In genomic region chr7:5374464-5374863, GRCh38 we compare ENCODE assay signal across 26 cellular contexts. TPM values are rescaled to one million over a fixed set of nuclear protein-coding genes. Genes with fewer than 3 reads are reported as not detected.
A peak's percentile ranks its signal among the peaks of the same experiment; 100 is the strongest.
DNase-seq lines count a peak whose midpoint lies in the region; ATAC-seq, FAIRE-seq and TF ChIP-seq lines count a peak whose summit lies in the region.
"Had no signal": no experiment of that assay in that cellular context is flagged by ENCODE, and none has a peak within 500 bp of the region (broad histone marks: within the 10 kb centered on the region; RNA-seq: fewer than 3 reads in every experiment).

No MANE protein-coding gene starts in this region.

- no peaks in the 10 kb centered on the region for H3K9me1 ChIP-seq in K562 (ENCODE audit: control insufficient read depth, insufficient read depth, low read length)

- BruUV-seq in HepG2 (replicated peaks; lab: Mats Ljungman, UMichigan) (no TSS peak), K562 (replicated peaks; lab: Mats Ljungman, UMichigan) (no TSS peak)

- H2AFZ ChIP-seq in HepG2 (ENCODE audit: low read length) (no peak overlapping the region), K562 (ENCODE audit: low read depth, low read length) (no peak overlapping the region)

- peaks cover 23% of the 10 kb centered on the region; the same call in 1 of the 2 replicates for H4K20me1 ChIP-seq in HepG2 (ENCODE audit: insufficient read depth, low read length)
- H4K20me1 ChIP-seq in K562 (replicated peaks; ENCODE audit: control insufficient read depth, insufficient read depth, low read length): no peaks in the 10 kb centered on the region

- TF ChIP-seq RAD21 in HepG2 (CRISPR knock-in tag; IDR thresholded peaks at IDR 0.05): no peak
- no peak for TF ChIP-seq RAD21 in K562 (CRISPR knock-in tag; conservative IDR thresholded peaks at IDR 0.05 in 1 of 2, IDR thresholded peaks at IDR 0.05 in 1 of 2)

- DNase-seq in HepG2 (ENCODE audit: low spot score): no peak
- no peak for DNase-seq in right lobe of liver
- DNase-seq in K562 (ENCODE audit: extremely low read depth in 1 of 4, low spot score in 3 of 4): no peak
- no peak for DNase-seq in esophagus muscularis mucosa (ENCODE audit: extremely low spot score)
- peak; percentile 63 for DNase-seq in sigmoid colon
- DNase-seq in small intestine: no peak
- DNase-seq in T-helper 1 cell: no peak
- no peak for DNase-seq in HEK293T (ENCODE audit: extremely low spot score)
- DNase-seq: 8988T; ACHN; AML-193; BE2C; Calu3; CD4-positive, alpha-beta memory T cell; COR-L47; DMS53; DMS79 treated with DMSO at 0.1 percent for 48 hours; GF-D8; GOT3; H7; HCEC 1CT; HFFc6 had no signal

- H3K4me2 ChIP-seq in HepG2 (ENCODE audit: low read depth, low read length) (no peak overlapping the region), K562 (ENCODE audit: insufficient read depth, low read length) (no peak overlapping the region)
- H3K4me2 ChIP-seq: A549 had no signal

- no peak for ATAC-seq in HepG2
- ATAC-seq in right lobe of liver: no peak
- no peak for ATAC-seq in K562
- ATAC-seq: A549 had no signal

- TF ChIP-seq CTCF in HepG2 (CRISPR knock-in tag; IDR thresholded peaks at IDR 0.05) (no peak), right lobe of liver (IDR thresholded peaks at IDR 0.05) (no peak), K562 (IDR thresholded peaks at IDR 0.05 in 2 of 3, conservative IDR thresholded peaks at IDR 0.05 in 1 of 3; ENCODE audit: insufficient read depth in 2 of 3, low read depth in 1 of 3, low read length in 3 of 3) (no peak), esophagus muscularis mucosa (IDR thresholded peaks at IDR 0.05) (no peak), sigmoid colon (IDR thresholded peaks at IDR 0.05) (no peak)

- CTCF ChIA-PET in HepG2 (lab: Yijun Ruan, JAX; ENCODE audit: low intra/inter-chr PET ratio, low total read pairs): no interaction called here
- CTCF ChIA-PET in K562 (lab: Yijun Ruan, JAX; ENCODE audit: low intra/inter-chr PET ratio): no interaction called here
- CTCF ChIA-PET in HEK293T (lab: Yijun Ruan, JAX): interaction anchor here (2.1 kb wide), 1 partner anchor 8 kb away, joined by 8 read pairs; no protein-coding TSS in a partner anchor

- H3K36me3 ChIP-seq in HepG2 (replicated peaks in 1 of 2; ENCODE audit: control insufficient read depth in 1 of 2, insufficient read depth in 2 of 2, low read length in 2 of 2) (peaks cover 48 to 67% of the 10 kb centered on the region in 2 experiments; a peak in 4 of 5 replicates), right lobe of liver (peaks cover 0 to 74% (median 32%) of the 10 kb centered on the region in 4 donors), K562 (ENCODE audit: control insufficient read depth, insufficient read depth, low read length) (peaks cover 28% of the 10 kb centered on the region; the same call in 1 of the 3 replicates), esophagus muscularis mucosa (peaks cover 28 to 85% (median 82%) of the 10 kb centered on the region in 4 donors), sigmoid colon (peaks cover 18 to 84% (median 70%) of the 10 kb centered on the region in 4 donors), small intestine (ENCODE audit: control insufficient read depth in 2 of 2, insufficient read depth in 2 of 2, low read length in 2 of 2) (peaks cover 25 to 28% of the 10 kb centered on the region in 2 donors)

- H3K4me3 ChIP-seq in HepG2 (replicated peaks in 1 of 3; ENCODE audit: insufficient read depth in 1 of 3, low read depth in 2 of 3, low read length in 3 of 3) (no peak overlapping the region), right lobe of liver (no peak overlapping the region), K562 (no peak overlapping the region), esophagus muscularis mucosa (no peak overlapping the region), sigmoid colon (no peak overlapping the region), small intestine (ENCODE audit: low read depth in 1 of 2, low read length in 2 of 2) (no peak overlapping the region)
- H3K4me3 ChIP-seq: A549; BLaER1 treated with 17β-estradiol and CSF1 and Interleukin-3, amounts not matched to agents 10 nM and 100 nM had no signal

- H3K9ac ChIP-seq in HepG2 (ENCODE audit: insufficient read depth, low read depth, low read length) (no peak overlapping the region), K562 (ENCODE audit: insufficient read depth in 1 of 2, low read depth in 2 of 2, low read length in 2 of 2) (no peak overlapping the region; a peak in 1 of 4 replicates)

- TF ChIP-seq EP300 in HepG2 (IDR thresholded peaks at IDR 0.05; ENCODE audit: low read depth in 2 of 2, low read length in 2 of 2) (no peak), HepG2 (CRISPR knock-in tag; IDR thresholded peaks at IDR 0.05; ENCODE audit: borderline replicate concordance) (no peak), K562 (IDR thresholded peaks at IDR 0.05; ENCODE audit: low read length) (no peak), esophagus muscularis mucosa (IDR thresholded peaks at IDR 0.05) (no peak), sigmoid colon (IDR thresholded peaks at IDR 0.05) (no peak)

- in situ Hi-C loops in HepG2 (cut with HindIII; ENCODE audit: extremely low pct_ligation_motif_present, low pct_unique_long_range_greater_than_20kb) (no loop called here), K562 (cut with MboI) (no loop called here)

- H3K4me1 ChIP-seq in HepG2 (ENCODE audit: insufficient read depth, low read length) (no peaks in the 10 kb centered on the region), right lobe of liver (no peaks in the 10 kb centered on the region), K562 (replicated peaks in 1 of 2; ENCODE audit: control insufficient read depth in 2 of 2, insufficient read depth in 2 of 2, low read length in 2 of 2) (peaks cover 0 to 35% of the 10 kb centered on the region in 2 experiments; a peak in 2 of 5 replicates), esophagus muscularis mucosa (peaks cover 0 to 92% (median 51%) of the 10 kb centered on the region in 4 donors), sigmoid colon (peaks cover 0 to 36% (median 31%) of the 10 kb centered on the region in 4 donors), small intestine (ENCODE audit: control insufficient read depth in 2 of 2, insufficient read depth in 1 of 2, low read depth in 1 of 2, low read length in 1 of 2) (no peaks in the 10 kb centered on the region)
- H3K4me1 ChIP-seq: A549, BE2C had no signal

- no peak for FAIRE-seq in HepG2 (lab: Jason Lieb, UNC)
- no peak for FAIRE-seq in K562 (lab: Jason Lieb, UNC)
- no peak for FAIRE-seq in small intestine (lab: Jason Lieb, UNC)
- FAIRE-seq: A549, GM12891, GM18507 had no signal

- H3K9me3 ChIP-seq in HepG2 (ENCODE audit: low read length) (no peaks in the 10 kb centered on the region), right lobe of liver (no peaks in the 10 kb centered on the region), K562 (replicated peaks; ENCODE audit: control insufficient read depth, insufficient read depth, low read depth, low read length) (no peaks in the 10 kb centered on the region), esophagus muscularis mucosa (no peaks in the 10 kb centered on the region), sigmoid colon (no peaks in the 10 kb centered on the region), small intestine (ENCODE audit: control insufficient read depth, low read depth) (no peaks in the 10 kb centered on the region)
- H3K9me3 ChIP-seq: A549; BE2C; BLaER1 treated with 17β-estradiol and CSF1 and Interleukin-3, amounts not matched to agents 10 nM and 100 nM had no signal

- no peak overlapping the region for H3K27ac ChIP-seq in HepG2 (ENCODE audit: extremely low read length, insufficient read depth, low read length)
- H3K27ac ChIP-seq in right lobe of liver: no peak overlapping the region
- H3K27ac ChIP-seq in K562 (ENCODE audit: extremely low read depth, low read depth, low read length): no peak overlapping the region
- H3K27ac ChIP-seq in esophagus muscularis mucosa (replicated peaks in 1 of 4): peak overlapping the region in 3 of 4 donors; percentile 40 to 54 (median 41)
- H3K27ac ChIP-seq in sigmoid colon: peak overlapping the region in 3 of 4 donors; percentile 6 to 70 (median 12)
- H3K27ac ChIP-seq in small intestine (ENCODE audit: low read depth in 1 of 2, low read length in 1 of 2): no peak overlapping the region
- H3K27ac ChIP-seq: A549; BLaER1 treated with 17β-estradiol and CSF1 and Interleukin-3, amounts not matched to agents 10 nM and 100 nM had no signal

- POLR2A ChIA-PET in HepG2 (lab: Yijun Ruan, JAX) (no interaction called here), K562 (lab: Yijun Ruan, JAX) (interaction anchor here (0.6 to 0.8 kb wide), 2 partner anchors 16 to 57 kb away, joined by 4 read pairs; no protein-coding TSS in a partner anchor), HEK293T (lab: Yijun Ruan, JAX) (no interaction called here)

- peaks cover 4% of the 10 kb centered on the region for H3K79me2 ChIP-seq in HepG2 (ENCODE audit: insufficient read depth, low read length)
- H3K79me2 ChIP-seq in K562 (ENCODE audit: control insufficient read depth, insufficient read depth, low read length): no peaks in the 10 kb centered on the region

- no peak for TF ChIP-seq POLR2A in HepG2 (IDR thresholded peaks at IDR 0.05; ENCODE audit: insufficient read depth in 1 of 2, low read depth in 2 of 2, low read length in 2 of 2)
- no peak for TF ChIP-seq POLR2A in right lobe of liver (IDR thresholded peaks at IDR 0.05)
- TF ChIP-seq POLR2A in K562 (conservative IDR thresholded peaks at IDR 0.05): no peak
- TF ChIP-seq POLR2A in esophagus muscularis mucosa (IDR thresholded peaks at IDR 0.05; ENCODE audit: low read depth): no peak
- no peak for TF ChIP-seq POLR2A in sigmoid colon (IDR thresholded peaks at IDR 0.05)

- 96% methylated on average over 15 of the region's 19 CpGs for WGBS in HepG2 (ENCODE audit: low lambda C conversion rate)
- 89% methylated on average over 5 of the region's 19 CpGs for WGBS in right lobe of liver (ENCODE audit: insufficient coverage, low coverage, low lambda C conversion rate, missing lambda C conversion rate)
- 88% methylated on average over 10 of the region's 19 CpGs for WGBS in K562 (ENCODE audit: insufficient coverage, low coverage, missing lambda C conversion rate)
- WGBS in esophagus muscularis mucosa: 92% methylated on average over 16 of the region's 19 CpGs
- 94 to 95% methylated on average over 19 of the region's 19 CpGs for WGBS in sigmoid colon, 2 donors
- WGBS in small intestine, 3 donors: 92 to 94% (median 93%) methylated on average over 18 to 19 of the region's 19 CpGs

- intact Hi-C loops in HepG2 (cut with micrococcal nuclease; ENCODE audit: unreplicated experiment): no loop called here
- intact Hi-C loops in right lobe of liver (cut with DNase I): no loop called here
- intact Hi-C loops in K562 (cut with micrococcal nuclease): no loop called here
- intact Hi-C loops in esophagus muscularis mucosa (cut with DNase I): no loop called here
- intact Hi-C loops in sigmoid colon (cut with DNase I): no loop called here

- H3K27me3 ChIP-seq in HepG2 (ENCODE audit: control insufficient read depth in 1 of 2, insufficient read depth in 2 of 2, low read length in 2 of 2): no peaks in the 10 kb centered on the region
- no peaks in the 10 kb centered on the region for H3K27me3 ChIP-seq in right lobe of liver
- H3K27me3 ChIP-seq in K562 (ENCODE audit: control insufficient read depth in 2 of 2, insufficient read depth in 2 of 2, low read length in 2 of 2): no peaks in the 10 kb centered on the region
- no peaks in the 10 kb centered on the region for H3K27me3 ChIP-seq in esophagus muscularis mucosa
- no peaks in the 10 kb centered on the region for H3K27me3 ChIP-seq in sigmoid colon
- no peaks in the 10 kb centered on the region for H3K27me3 ChIP-seq in small intestine (ENCODE audit: control insufficient read depth in 2 of 2, insufficient read depth in 2 of 2, low read length in 2 of 2)
- H3K27me3 ChIP-seq: BE2C; BLaER1 treated with 17β-estradiol and CSF1 and Interleukin-3, amounts not matched to agents 10 nM and 100 nM had no signal

RNA-seq across cellular contexts. Expression of gene TNRC18, which starts 49.2 kb away (rescaled TPM):
- total RNA-seq in HepG2 (2016; rRNA removed; fragmentation: Illumina TruSeq; extraction: Trizol) (12.8 and 17.4 TPM in 2 replicates), right lobe of liver (10 to 100 TPM; 27.0 to 36.9 (median 30.5) TPM), K562 (2014; rRNA removed) (14.3 and 18.0 TPM in 2 replicates), K562 (2014; rRNA removed; fragmentation: Illumina TruSeq; extraction: Trizol) (10.8 and 12.1 TPM in 2 replicates), K562 (2015; rRNA removed; fragmentation: Illumina TruSeq; extraction: Trizol) (19.8 and 23.5 TPM in 2 replicates), K562 (2021) (29.8 and 43.2 TPM in 2 replicates), esophagus muscularis mucosa (100 to 1,000 TPM; 101 to 277 (median 166) TPM), sigmoid colon (100 to 1,000 TPM in 1 of 4 donors, 10 to 100 TPM in 3; 32.5 to 187 (median 59.9) TPM)
- total RNA-seq in HepG2 (2016; cell fraction: cytosol; rRNA removed; fragmentation: Illumina TruSeq; extraction: Trizol; ENCODE audit: low read depth): 4.9 and 7.1 TPM in 2 replicates
- total RNA-seq in HepG2 (2016; cell fraction: insoluble cytoplasmic fraction; rRNA removed; fragmentation: Illumina TruSeq; extraction: Trizol): 12.8 and 21.5 TPM in 2 replicates
- 4.9 and 5.6 TPM in 2 replicates for total RNA-seq in HepG2 (2016; cell fraction: membrane; rRNA removed; fragmentation: Illumina TruSeq; extraction: Trizol)
- 28.3 and 34.0 TPM in 2 replicates for total RNA-seq in HepG2 (2016; cell fraction: nucleus; rRNA removed; fragmentation: Illumina TruSeq; extraction: Trizol)
- polyA plus RNA-seq in HepG2 (2011; rRNA removed) (10.9 and 11.7 TPM in 2 replicates), K562 (2011; rRNA removed) (3.2 and 4.2 TPM in 2 replicates), K562 (2014; fragmentation: Illumina TruSeq; extraction: Trizol) (22.3 and 22.7 TPM in 2 replicates), K562 (2014; fragmentation: Nextera tagmentation; extraction: Ambion mirVana) (under 1 TPM; 0.03 TPM), K562 (2014; rRNA removed) (19.2 and 27.2 TPM in 2 replicates), sigmoid colon (10 to 100 TPM; 12.6 to 61.8 (median 19.9) TPM), small intestine (10 to 100 TPM in 2 of 3 donors, 1 to 10 TPM in 1; 5.4 to 43.0 (median 15.4) TPM)
- polyA plus RNA-seq in HepG2 (2011; cell fraction: cytosol; rRNA removed): 8.6 and 11.8 TPM in 2 replicates
- 65.7 and 102 TPM in 2 replicates for polyA plus RNA-seq in HepG2 (2011; cell fraction: nucleus; rRNA removed)
- 40.6 and 53.7 TPM in 2 replicates for polyA plus RNA-seq in HepG2 (2012)
- polyA plus RNA-seq in HepG2 (2016; cell fraction: cytosol; fragmentation: Illumina TruSeq; extraction: Trizol; ENCODE audit: low read depth): 0.71 and 1.3 TPM in 2 replicates
- 16.6 and 19.8 TPM in 2 replicates for polyA plus RNA-seq in HepG2 (2016; cell fraction: insoluble cytoplasmic fraction; fragmentation: Illumina TruSeq; extraction: Trizol; ENCODE audit: low read depth)
- 0.82 and 1.2 TPM in 2 replicates for polyA plus RNA-seq in HepG2 (2016; cell fraction: membrane; fragmentation: Illumina TruSeq; extraction: Trizol; ENCODE audit: low read depth)
- polyA plus RNA-seq in HepG2 (2016; cell fraction: nucleus; fragmentation: Illumina TruSeq; extraction: Trizol; ENCODE audit: insufficient read depth, low read depth): 58.8 and 59.2 TPM in 2 replicates
- polyA minus RNA-seq in HepG2 (2011; rRNA and poly(A)+ RNA removed; ENCODE audit: low replicate concordance): 11.2 and 51.4 TPM in 2 replicates
- polyA minus RNA-seq in HepG2 (2011; cell fraction: cytosol; rRNA and poly(A)+ RNA removed): 44.7 and 49.3 TPM in 2 replicates
- polyA minus RNA-seq in HepG2 (2011; cell fraction: nucleus; rRNA and poly(A)+ RNA removed): 49.2 and 54.8 TPM in 2 replicates
- 41.9 and 74.6 TPM in 2 replicates for total RNA-seq in K562 (2011; cell fraction: chromatin; rRNA removed; ENCODE audit: low replicate concordance)
- 31.5 and 35.9 TPM in 2 replicates for total RNA-seq in K562 (2011; cell fraction: nucleolus; rRNA removed)
- 35.6 and 54.7 TPM in 2 replicates for total RNA-seq in K562 (2011; cell fraction: nucleoplasm; rRNA removed)
- 3.5 and 8.3 TPM in 2 replicates for polyA plus RNA-seq in K562 (2011; cell fraction: cytosol; rRNA removed)
- polyA plus RNA-seq in K562 (2011; cell fraction: nucleus; rRNA removed): 12.6 and 17.1 TPM in 2 replicates
- 25.7 and 34.0 TPM in 2 replicates for polyA plus RNA-seq in K562 (2012)
- 10.0 and 10.2 TPM in 2 replicates for polyA minus RNA-seq in K562 (2011; rRNA and poly(A)+ RNA removed)
- 18.2 and 26.2 TPM in 2 replicates for polyA minus RNA-seq in K562 (2011; cell fraction: cytosol; rRNA and poly(A)+ RNA removed)
- 11.3 and 12.7 TPM in 2 replicates for polyA minus RNA-seq in K562 (2011; cell fraction: nucleus; rRNA and poly(A)+ RNA removed)

Comparison
In these comparisons a context has a peak if more than half of its experiments do, and no peak if none do; other contexts are left out.
1. H3K27ac ChIP-seq: peak in esophagus muscularis mucosa (3 of 4) and sigmoid colon (3 of 4); none in HepG2 (single experiment), right lobe of liver (0 of 3), K562 (single experiment) and small intestine (0 of 2).
2. Of the 241 proteins assayed by ChIP-seq in both HepG2 and K562: peak only in HepG2: RBM22; only in K562: POLR2G; in both: none; in neither: 239.